10 cellular contexts compared by ENCODE assay signal in genomic region chr18:23227729-23228075, GRCh38.
DNase-seq lines count a peak whose midpoint lies in the region; ATAC-seq, FAIRE-seq and TF ChIP-seq lines count a peak whose summit lies in the region.
"Had no signal": no experiment of that assay in that cellular context is flagged by ENCODE, and none has a peak within 500 bp of the region (broad histone marks: within the 10 kb centered on the region; RNA-seq: fewer than 3 reads in every experiment).

No MANE protein-coding gene starts in this region.

- H3K4me1 ChIP-seq in DOHH2 (ENCODE audit: control insufficient read depth, low read length), result peaks cover 96% of the 10 kb centered on the region
- H3K4me1 ChIP-seq in endothelial cell of umbilical vein (ENCODE audit: control insufficient read depth, extremely low read depth, insufficient read depth, low read length), result peaks cover 68% of the 10 kb centered on the region
- peaks cover 14 to 22% of the 10 kb centered on the region in 2 donors for H3K4me1 ChIP-seq in gastrocnemius medialis
- peaks cover 11% of the 10 kb centered on the region for H3K4me1 ChIP-seq in CD8-positive, alpha-beta T cell (ENCODE audit: insufficient read depth, low read length)

- H3K9me1 ChIP-seq in endothelial cell of umbilical vein (replicated peaks; ENCODE audit: control insufficient read depth, extremely low read depth, insufficient read depth, low read length), result no peaks in the 10 kb centered on the region

- no peak overlapping the region for H3K4me3 Mint-ChIP-seq in CD8-positive, alpha-beta T cell
- H3K4me3 Mint-ChIP-seq: activated naive CD4-positive, alpha-beta T cell treated with anti-CD3 and anti-CD28 coated beads, Interleukin-2, amount 50 U/mL, for 24 hours had no signal

- no peaks in the 10 kb centered on the region for H3K9me3 Mint-ChIP-seq in CD8-positive, alpha-beta T cell
- H3K9me3 Mint-ChIP-seq: activated naive CD4-positive, alpha-beta T cell treated with anti-CD3 and anti-CD28 coated beads, Interleukin-2, amount 50 U/mL, for 24 hours had no signal

- TF ChIP-seq POLR2A in endothelial cell of umbilical vein (IDR thresholded peaks at IDR 0.05; ENCODE audit: low read depth, low read length), result no peak
- no peak for TF ChIP-seq POLR2A in gastrocnemius medialis (IDR thresholded peaks at IDR 0.05)

- peak overlapping the region; percentile 60 for H3K9ac ChIP-seq in endothelial cell of umbilical vein (replicated peaks; ENCODE audit: extremely low read depth, insufficient read depth, low read length)

- no peaks in the 10 kb centered on the region for H3K9me2 ChIP-seq in DOHH2 (replicated peaks; ENCODE audit: control insufficient read depth, low read length)

- H3K4me3 ChIP-seq in DOHH2 (ENCODE audit: low read length) (peak overlapping the region; percentile 49), endothelial cell of umbilical vein (replicated peaks in 1 of 3; ENCODE audit: insufficient read depth in 1 of 3, low read depth in 1 of 3, low read length in 3 of 3) (no peak overlapping the region), gastrocnemius medialis (no peak overlapping the region)
- no peak overlapping the region for H3K4me3 ChIP-seq in CD8-positive, alpha-beta T cell (ENCODE audit: low read depth, low read length)

- H3K27ac Mint-ChIP-seq in CD8-positive, alpha-beta T cell, result no peak overlapping the region
- H3K27ac Mint-ChIP-seq: activated naive CD4-positive, alpha-beta T cell treated with anti-CD3 and anti-CD28 coated beads, Interleukin-2, amount 50 U/mL, for 24 hours had no signal

- no peaks in the 10 kb centered on the region for H3K36me3 Mint-ChIP-seq in CD8-positive, alpha-beta T cell
- H3K36me3 Mint-ChIP-seq: activated naive CD4-positive, alpha-beta T cell treated with anti-CD3 and anti-CD28 coated beads, Interleukin-2, amount 50 U/mL, for 24 hours had no signal

- H3K9me3 ChIP-seq in DOHH2 (ENCODE audit: control insufficient read depth, insufficient read depth, low read length), result no peaks in the 10 kb centered on the region
- no peaks in the 10 kb centered on the region for H3K9me3 ChIP-seq in endothelial cell of umbilical vein (replicated peaks; ENCODE audit: control insufficient read depth, insufficient read depth, low read length)
- H3K9me3 ChIP-seq in gastrocnemius medialis, result no peaks in the 10 kb centered on the region
- H3K9me3 ChIP-seq in CD8-positive, alpha-beta T cell (ENCODE audit: low read length), result no peaks in the 10 kb centered on the region

- POLR2A ChIA-PET in endothelial cell of umbilical vein (lab: Charles Lee), result no interaction called here
- POLR2A ChIA-PET in CD8-positive, alpha-beta T cell (lab: Charles Lee), result no interaction called here

- no peaks in the 10 kb centered on the region for H3K27me3 Mint-ChIP-seq in CD8-positive, alpha-beta T cell (ENCODE audit: low read depth)
- H3K27me3 Mint-ChIP-seq: activated naive CD4-positive, alpha-beta T cell treated with anti-CD3 and anti-CD28 coated beads, Interleukin-2, amount 50 U/mL, for 24 hours had no signal

- TSS peak; percentile 19 for BruUV-seq in endothelial cell of umbilical vein (replicated peaks; lab: Mats Ljungman, UMichigan)

- H4K20me1 ChIP-seq in DOHH2 (ENCODE audit: control insufficient read depth, insufficient read depth, low read depth, low read length) (no peaks in the 10 kb centered on the region), endothelial cell of umbilical vein (replicated peaks; ENCODE audit: control insufficient read depth, extremely low read depth, insufficient read depth, low read length) (no peaks in the 10 kb centered on the region)

- intact Hi-C loops in endothelial cell of umbilical vein (cut with micrococcal nuclease) (loop anchor here (1.0 to 2.0 kb wide), 3 partner anchors 33 to 47 kb away; no protein-coding TSS in a partner anchor), gastrocnemius medialis (cut with DNase I; ENCODE audit: low total_unique reads) (loop anchor here (5.0 kb wide), 1 partner anchor 130 kb away; no protein-coding TSS in a partner anchor)
- intact Hi-C loops in CD8-positive, alpha-beta T cell (cut with DNase I, micrococcal nuclease), result no loop called here

- H2AFZ ChIP-seq in endothelial cell of umbilical vein (ENCODE audit: low read depth, low read length), result peak overlapping the region; percentile 5

- CTCF ChIA-PET in endothelial cell of umbilical vein (lab: Charles Lee), result interaction anchor here (0.7 to 5.8 kb wide), 12 partner anchors 9 to 196 kb away, joined by 3 to 42 read pairs (median 4); no protein-coding TSS in a partner anchor
- CTCF ChIA-PET in CD8-positive, alpha-beta T cell (lab: Charles Lee), result interaction anchor here (0.9 to 1.0 kb wide), 2 partner anchors 10 to 131 kb away, joined by 3 to 4 read pairs; no protein-coding TSS in a partner anchor

- FAIRE-seq in endothelial cell of umbilical vein (lab: Jason Lieb, UNC), result no peak

- in situ Hi-C loops in gastrocnemius medialis (cut with MboI; ENCODE audit: low sequenced_read_pairs in 4 of 4), result loop anchor here in 1 of 4 donors (25.0 kb wide), 1 partner anchor 210 kb away; a partner anchor contains a TSS

- dilution Hi-C loops in endothelial cell of umbilical vein (cut with MboI; ENCODE audit: extremely low pct_ligation_motif_present, low sequenced_read_pairs), result no loop called here

- peaks cover 7% of the 10 kb centered on the region for H3K36me3 ChIP-seq in DOHH2 (ENCODE audit: control insufficient read depth, low read length)
- H3K36me3 ChIP-seq in endothelial cell of umbilical vein (ENCODE audit: control insufficient read depth in 2 of 2, extremely low read depth in 1 of 2, insufficient read depth in 2 of 2, low read length in 2 of 2), result peaks cover 0 to 6% of the 10 kb centered on the region in 2 experiments
- H3K36me3 ChIP-seq in gastrocnemius medialis, result no peaks in the 10 kb centered on the region
- no peaks in the 10 kb centered on the region for H3K36me3 ChIP-seq in CD8-positive, alpha-beta T cell (ENCODE audit: insufficient read depth, low read length)

- H3F3A ChIP-seq in DOHH2 (ENCODE audit: control insufficient read depth, insufficient read depth), result peaks cover 25% of the 10 kb centered on the region

- H3K4me2 ChIP-seq in DOHH2 (ENCODE audit: low read length), result peak overlapping the region; percentile 78
- H3K4me2 ChIP-seq in endothelial cell of umbilical vein (ENCODE audit: insufficient read depth, low read length), result peak overlapping the region; percentile 14

- H3K79me2 ChIP-seq in DOHH2 (ENCODE audit: control insufficient read depth, low read length), result no peaks in the 10 kb centered on the region
- no peaks in the 10 kb centered on the region for H3K79me2 ChIP-seq in endothelial cell of umbilical vein (ENCODE audit: control insufficient read depth, insufficient read depth, low read length)

- H3K4me1 Mint-ChIP-seq in CD8-positive, alpha-beta T cell (ENCODE audit: low read depth), result peaks cover 23% of the 10 kb centered on the region

- peak overlapping the region; percentile 93 for H3K27ac ChIP-seq in DOHH2 (ENCODE audit: low read depth, low read length)
- peak overlapping the region; percentile 98 for H3K27ac ChIP-seq in endothelial cell of umbilical vein (ENCODE audit: insufficient read depth, low read depth, low read length)
- peak overlapping the region; percentile 50 to 64 (median 55) for H3K27ac ChIP-seq in gastrocnemius medialis
- no peak overlapping the region for H3K27ac ChIP-seq in CD8-positive, alpha-beta T cell (ENCODE audit: low read depth, low read length)

- H3K27me3 ChIP-seq in DOHH2 (ENCODE audit: control insufficient read depth, low read length), result no peaks in the 10 kb centered on the region
- H3K27me3 ChIP-seq in endothelial cell of umbilical vein (ENCODE audit: control insufficient read depth in 2 of 2, insufficient read depth in 2 of 2, low read length in 2 of 2), result no peaks in the 10 kb centered on the region
- no peaks in the 10 kb centered on the region for H3K27me3 ChIP-seq in gastrocnemius medialis
- H3K27me3 ChIP-seq in CD8-positive, alpha-beta T cell (ENCODE audit: insufficient read depth, low read length), result no peaks in the 10 kb centered on the region

- no peak for ATAC-seq in gastrocnemius medialis
- ATAC-seq in CD8-positive, alpha-beta T cell, result no peak
- ATAC-seq in GM18870 (IDR thresholded peaks at IDR 0.05; ENCODE audit: unreplicated experiment), result no peak
- ATAC-seq in HG02642 (IDR thresholded peaks at IDR 0.05; ENCODE audit: poor library complexity, unreplicated experiment), result no peak

- TF ChIP-seq CTCF in DOHH2 (IDR thresholded peaks at IDR 0.05; ENCODE audit: low read depth, low read length, poor library complexity, severe bottlenecking) (no peak), endothelial cell of umbilical vein (IDR thresholded peaks at IDR 0.05; ENCODE audit: extremely low read depth in 1 of 2, insufficient read depth in 1 of 2, low read depth in 1 of 2, low read length in 2 of 2) (no peak), gastrocnemius medialis (IDR thresholded peaks at IDR 0.05 in 4 of 5, conservative IDR thresholded peaks at IDR 0.05 in 1 of 5) (no peak)
- TF ChIP-seq CTCF in CD8-positive, alpha-beta T cell (IDR thresholded peaks at IDR 0.05), result no peak

- DNase-seq in NCI-H524 (lab: John Stamatoyannopoulos, UW) (peak; percentile 88 to 90), endothelial cell of umbilical vein (ENCODE audit: low read depth, low spot score) (no peak), gastrocnemius medialis (no peak), amygdala (lab: John Stamatoyannopoulos, UW) (no peak)
- DNase-seq in CD8-positive, alpha-beta T cell, result no peak
- DNase-seq: NCI-H1048 had no signal

TF ChIP-seq in endothelial cell of umbilical vein, 7 proteins besides CTCF, POLR2A, EP300 and RAD21:
- TF ChIP-seq POLR2AphosphoS5 (IDR thresholded peaks at IDR 0.05; ENCODE audit: insufficient read depth, low read depth, low read length), result no peak
- no peak for TF ChIP-seq MYC (IDR thresholded peaks at IDR 0.05; ENCODE audit: low read depth, low read length)
- no peak for TF ChIP-seq EZH2 (IDR thresholded peaks at IDR 0.05; ENCODE audit: borderline replicate concordance, low read depth, low read length, severe bottlenecking)
- TF ChIP-seq GATA2 (IDR thresholded peaks at IDR 0.05; ENCODE audit: insufficient read depth, insufficient read length, low read depth, low read length), result no peak
- no peak for TF ChIP-seq MAX (IDR thresholded peaks at IDR 0.05; ENCODE audit: insufficient read depth, insufficient read length)
- no peak for TF ChIP-seq JUN (IDR thresholded peaks at IDR 0.05; ENCODE audit: borderline replicate concordance, insufficient read depth, insufficient read length, low read depth)
- TF ChIP-seq FOS (IDR thresholded peaks at IDR 0.05; ENCODE audit: borderline replicate concordance, insufficient read depth, low read length), result no peak
TF ChIP-seq in endothelial cell of umbilical vein: peak in this region for 0.

Comparison
In these comparisons a context has a peak if more than half of its experiments do, and no peak if none do; other contexts are left out.
1. DNase-seq: peak in NCI-H524 (2 of 2); none in endothelial cell of umbilical vein (single experiment), gastrocnemius medialis (0 of 2), CD8-positive, alpha-beta T cell (0 of 7) and amygdala (0 of 56).
2. intact Hi-C loops: an anchor here in endothelial cell of umbilical vein (1.0 to 2.0 kb wide) and gastrocnemius medialis (5.0 kb wide); none called in CD8-positive, alpha-beta T cell.